8 cellular contexts compared by ENCODE assay signal in genomic region chr2:46010925-46011490, GRCh38.
DNase-seq lines count a peak whose midpoint lies in the region; ATAC-seq, FAIRE-seq and TF ChIP-seq lines count a peak whose summit lies in the region.

No MANE protein-coding gene starts in this region.

- no peak for FAIRE-seq in HTR-8/SVneo (lab: Jason Lieb, UNC)

- no peak for TF ChIP-seq POLR2A in esophagus muscularis mucosa (IDR thresholded peaks at IDR 0.05; ENCODE audit: low read depth)

- H3K27ac ChIP-seq in esophagus muscularis mucosa (replicated peaks in 1 of 4) (no peak overlapping the region), neutrophil (no peak overlapping the region)

- ATAC-seq in GM21381 (IDR thresholded peaks at IDR 0.05; ENCODE audit: unreplicated experiment) = no peak
- no peak for ATAC-seq in HG02571 (IDR thresholded peaks at IDR 0.05; ENCODE audit: unreplicated experiment)

- WGBS in esophagus muscularis mucosa = 37% methylated on average over 3 of the region's 3 CpGs

- peak; percentile 58 to 69 (median 63) for TF ChIP-seq CTCF in esophagus muscularis mucosa (IDR thresholded peaks at IDR 0.05)
- peak; percentile 16 for TF ChIP-seq CTCF in neutrophil (IDR thresholded peaks at IDR 0.05)

- H3K4me3 ChIP-seq in esophagus muscularis mucosa (no peak overlapping the region), neutrophil (ENCODE audit: low read depth in 1 of 2, low read length in 1 of 2) (no peak overlapping the region)

- H3K9me3 ChIP-seq in esophagus muscularis mucosa (no peaks in the 10 kb centered on the region), neutrophil (no peaks in the 10 kb centered on the region)

- TF ChIP-seq EP300 in esophagus muscularis mucosa (IDR thresholded peaks at IDR 0.05) = no peak

- H3K36me3 ChIP-seq in esophagus muscularis mucosa (peaks cover 0 to 54% (median 30%) of the 10 kb centered on the region in 4 donors), neutrophil (no peaks in the 10 kb centered on the region)

- DNase-seq in DMS53 treated with DMSO at 0.1 percent for 48 hours (lab: John Stamatoyannopoulos, UW; ENCODE audit: unreplicated experiment) = peak; percentile 32
- peak; percentile 65 for DNase-seq in HTR-8/SVneo (ENCODE audit: insufficient read length, low spot score)
- peak; percentile 50 for DNase-seq in SK-MEL-5 (ENCODE audit: low read depth, low spot score)
- no peak for DNase-seq in esophagus muscularis mucosa (ENCODE audit: extremely low spot score)
- DNase-seq in activated naive CD4-positive, alpha-beta T cell (lab: John Stamatoyannopoulos, UW) = no peak

- H3K27me3 ChIP-seq in esophagus muscularis mucosa (no peaks in the 10 kb centered on the region), neutrophil (no peaks in the 10 kb centered on the region)

- H3K4me1 ChIP-seq in esophagus muscularis mucosa (peaks cover 0 to 13% (median 9%) of the 10 kb centered on the region in 4 donors), neutrophil (ENCODE audit: control insufficient read depth in 1 of 2, insufficient read depth in 1 of 2, low read depth in 1 of 2, low read length in 1 of 2) (no peaks in the 10 kb centered on the region)

- in situ Hi-C loops in SK-MEL-5 (cut with HindIII; ENCODE audit: low pct_unique_long_range_greater_than_20kb, low sequenced_read_pairs) = no loop called here

- intact Hi-C loops in esophagus muscularis mucosa (cut with DNase I) = loop anchor here (5.0 kb wide), 1 partner anchor 41 kb away; no protein-coding TSS in a partner anchor

Comparison
In these comparisons a context has a peak if more than half of its experiments do, and no peak if none do; other contexts are left out.
1. DNase-seq: peak in DMS53 treated with DMSO at 0.1 percent for 48 hours (single experiment), HTR-8/SVneo (single experiment) and SK-MEL-5 (single experiment); none in esophagus muscularis mucosa (single experiment) and activated naive CD4-positive, alpha-beta T cell (0 of 4).